Comparison of ENCODE assay signal across 14 cellular contexts in the genomic region with DNA sequence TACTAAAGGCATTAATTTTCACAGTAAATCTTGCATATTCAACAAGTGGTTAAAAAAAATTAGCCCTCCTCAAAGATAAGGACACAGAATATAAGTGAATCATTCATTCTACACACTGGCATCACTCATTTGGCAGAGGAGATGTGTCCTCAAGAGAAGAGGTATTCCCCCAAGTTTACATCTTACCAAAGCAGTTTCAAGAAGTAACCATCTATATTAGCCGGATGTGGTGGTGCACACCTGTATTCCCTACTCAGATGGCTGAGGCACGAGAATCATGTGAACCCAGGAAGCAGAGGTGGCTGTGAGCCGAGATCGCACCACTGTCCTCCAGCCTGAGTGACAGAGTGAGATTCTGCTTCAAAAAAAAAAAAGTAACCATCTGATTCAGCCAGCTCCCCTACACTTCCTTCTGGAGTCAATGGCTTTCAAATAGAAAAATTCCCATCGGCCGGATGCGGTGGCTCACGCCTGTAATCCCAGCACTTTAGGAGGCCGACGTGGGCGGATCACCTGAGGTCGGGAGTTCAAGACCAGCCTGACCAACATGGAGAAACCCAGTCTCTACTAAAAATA. TPM values are rescaled to one million over a fixed set of nuclear protein-coding genes. Genes with fewer than 3 reads are reported as not detected.
DNase-seq lines count a peak whose midpoint lies in the region; ATAC-seq and TF ChIP-seq lines count a peak whose summit lies in the region.
"Had no signal": no experiment of that assay in that cellular context is flagged by ENCODE, and none has a peak within 500 bp of the region (broad histone marks: within the 10 kb centered on the region; RNA-seq: fewer than 3 reads in every experiment).

No MANE protein-coding gene starts in this region.

- no peak overlapping the region for H3K4me2 ChIP-seq in IMR-90 (ENCODE audit: low read depth, low read length)

- no peak overlapping the region for H3K4ac ChIP-seq in IMR-90 (ENCODE audit: low read depth, low read length)

- no peak for TF ChIP-seq POLR2A in IMR-90 (IDR thresholded peaks at IDR 0.05; ENCODE audit: low read depth, low read length)

- no peak overlapping the region for H3K27ac Mint-ChIP-seq in activated CD4-positive, alpha-beta T cell treated with anti-CD3 and anti-CD28 coated beads for 36 hours
- no peak overlapping the region for H3K27ac Mint-ChIP-seq in stimulated activated naive B cell treated with anti-CD40 and anti-IgM and Interleukin-4, amounts not matched to agents 10 μg/mL and 1 μg/mL and 100 μg/mL, for 72 hours
- H3K27ac Mint-ChIP-seq: type B pancreatic cell had no signal

- H3K9ac ChIP-seq in IMR-90 (ENCODE audit: low read depth, low read length), result no peak overlapping the region

- peaks cover 55% of the 10 kb centered on the region for H3K4me1 Mint-ChIP-seq in activated CD4-positive, alpha-beta T cell treated with anti-CD3 and anti-CD28 coated beads for 36 hours
- H3K4me1 Mint-ChIP-seq in stimulated activated naive B cell treated with anti-CD40 and anti-IgM and Interleukin-4, amounts not matched to agents 10 μg/mL and 1 μg/mL and 100 μg/mL, for 72 hours, result peaks cover 20 to 39% of the 10 kb centered on the region in 2 donors

- peak overlapping the region; percentile 61 for H3K18ac ChIP-seq in IMR-90 (ENCODE audit: low read depth, low read length)

- no peak overlapping the region for H4K5ac ChIP-seq in IMR-90 (ENCODE audit: low read depth, low read length)

- no peaks in the 10 kb centered on the region for H3K36me3 Mint-ChIP-seq in activated CD4-positive, alpha-beta T cell treated with anti-CD3 and anti-CD28 coated beads for 36 hours (ENCODE audit: low read depth)
- peaks cover 2 to 8% of the 10 kb centered on the region in 2 donors for H3K36me3 Mint-ChIP-seq in stimulated activated naive B cell treated with anti-CD40 and anti-IgM and Interleukin-4, amounts not matched to agents 10 μg/mL and 1 μg/mL and 100 μg/mL, for 72 hours

- TF ChIP-seq RAD21 in IMR-90 (IDR thresholded peaks at IDR 0.05; ENCODE audit: low read length), result no peak

- H2BK20ac ChIP-seq in IMR-90 (ENCODE audit: low read depth, low read length), result no peak overlapping the region

- H3K36me3 ChIP-seq in IMR-90 (ENCODE audit: control insufficient read depth, insufficient read depth, low read length), result no peaks in the 10 kb centered on the region
- peaks cover 6% of the 10 kb centered on the region for H3K36me3 ChIP-seq in neutrophil

- intact Hi-C loops in activated CD4-positive, alpha-beta T cell treated with anti-CD3 and anti-CD28 coated beads for 36 hours (cut with DNase I, micrococcal nuclease), result no loop called here
- intact Hi-C loops in IMR-90 (cut with micrococcal nuclease), result no loop called here

- TF ChIP-seq CTCF in IMR-90 (conservative IDR thresholded peaks at IDR 0.05; ENCODE audit: low read depth, low read length), result no peak
- no peak for TF ChIP-seq CTCF in neutrophil (IDR thresholded peaks at IDR 0.05)

- H3K4me3 ChIP-seq in IMR-90 (ENCODE audit: insufficient read depth, low read depth, low read length), result no peak overlapping the region
- peak overlapping the region; percentile 33 to 48 for H3K4me3 ChIP-seq in neutrophil (ENCODE audit: low read depth in 1 of 2, low read length in 1 of 2)

- no peaks in the 10 kb centered on the region for H3K27me3 Mint-ChIP-seq in activated CD4-positive, alpha-beta T cell treated with anti-CD3 and anti-CD28 coated beads for 36 hours
- no peaks in the 10 kb centered on the region for H3K27me3 Mint-ChIP-seq in stimulated activated naive B cell treated with anti-CD40 and anti-IgM and Interleukin-4, amounts not matched to agents 10 μg/mL and 1 μg/mL and 100 μg/mL, for 72 hours
- H3K27me3 Mint-ChIP-seq: type B pancreatic cell had no signal

- H3K27ac ChIP-seq in IMR-90 (ENCODE audit: insufficient read depth, low read length) (no peak overlapping the region), neutrophil (peak overlapping the region; percentile 99)

- H2AK9ac ChIP-seq in IMR-90 (replicated peaks; ENCODE audit: low read depth, low read length, poor library complexity), result no peak overlapping the region

- 100% methylated on average over 8 of the region's 12 CpGs; no CpG with 5 or more reads in 1 of the 2 experiments for WGBS in IMR-90 (ENCODE audit: extremely low coverage in 2 of 2, insufficient read length in 1 of 2), 2 experiments

- dilution Hi-C loops in IMR-90 (cut with HindIII; ENCODE audit: low sequenced_read_pairs, unreplicated experiment), result no loop called here

- no peak overlapping the region for H2AFZ ChIP-seq in IMR-90 (replicated peaks; ENCODE audit: low read length, poor library complexity)

- POLR2A ChIA-PET in activated CD4-positive, alpha-beta T cell treated with anti-CD3 and anti-CD28 coated beads for 36 hours (lab: Charles Lee), result interaction anchor here (0.6 kb wide), 1 partner anchor 29 kb away, joined by 5 read pairs; no protein-coding TSS in a partner anchor
- POLR2A ChIA-PET in IMR-90 (lab: Charles Lee; ENCODE audit: unreplicated experiment), result no interaction called here

- H3K14ac ChIP-seq in IMR-90 (replicated peaks; ENCODE audit: low read depth, low read length), result no peak overlapping the region; the same call in 1 of the 2 replicates

- H3K23ac ChIP-seq in IMR-90 (ENCODE audit: low read depth, low read length), result peak overlapping the region; percentile 42; the same call in 1 of the 2 replicates

- no peaks in the 10 kb centered on the region for H3K27me3 ChIP-seq in IMR-90 (ENCODE audit: control insufficient read depth, insufficient read depth, low read length)
- no peaks in the 10 kb centered on the region for H3K27me3 ChIP-seq in neutrophil

- DNase-seq in activated CD4-positive, alpha-beta T cell treated with anti-CD3 and anti-CD28 coated beads for 36 hours, result no peak
- DNase-seq in activated CD4-positive, alpha-beta T cell treated with anti-CD3 and anti-CD28 coated beads for 4 hours, result no peak
- DNase-seq in IMR-90, result no peak
- DNase-seq in stimulated activated naive B cell treated with anti-CD40 and anti-IgM and Interleukin-4, amounts not matched to agents 10 μg/mL and 1 μg/mL and 100 μg/mL, for 72 hours, result no peak
- DNase-seq in dedifferentiated amniotic fluid mesenchymal stem cell (ENCODE audit: extremely low spot score), result no peak
- no peak for DNase-seq in NCI-H510A (lab: John Stamatoyannopoulos, UW)
- DNase-seq: 8988T; activated CD4-positive, alpha-beta T cell treated with anti-CD3 and anti-CD28 coated beads, Interleukin-2, amount 50 U/mL, for 48 hours; foreskin fibroblast; NCI-H1105; SHP77 had no signal

- BruUV-seq in IMR-90 (replicated peaks; lab: Mats Ljungman, UMichigan), result no TSS peak

- H3K9me1 ChIP-seq in IMR-90 (ENCODE audit: insufficient read depth, low read length), result peaks cover 10% of the 10 kb centered on the region

- in situ Hi-C loops in IMR-90 (cut with MboI; ENCODE audit: low sequenced_read_pairs), result no loop called here

- H3K9me3 Mint-ChIP-seq in activated CD4-positive, alpha-beta T cell treated with anti-CD3 and anti-CD28 coated beads for 36 hours (ENCODE audit: low read depth), result no peaks in the 10 kb centered on the region
- no peaks in the 10 kb centered on the region for H3K9me3 Mint-ChIP-seq in stimulated activated naive B cell treated with anti-CD40 and anti-IgM and Interleukin-4, amounts not matched to agents 10 μg/mL and 1 μg/mL and 100 μg/mL, for 72 hours
- H3K9me3 Mint-ChIP-seq: type B pancreatic cell had no signal

- H2BK15ac ChIP-seq in IMR-90 (ENCODE audit: low read depth, low read length), result no peak overlapping the region

- peaks cover 12% of the 10 kb centered on the region for H3K4me1 ChIP-seq in IMR-90 (ENCODE audit: control insufficient read depth, insufficient read depth, low read length)
- peaks cover 73 to 90% of the 10 kb centered on the region in 2 experiments for H3K4me1 ChIP-seq in neutrophil (ENCODE audit: control insufficient read depth in 1 of 2, insufficient read depth in 1 of 2, low read depth in 1 of 2, low read length in 1 of 2)

- peak overlapping the region; percentile 58; the same call in 1 of the 2 replicates for H2AK5ac ChIP-seq in IMR-90 (ENCODE audit: low read depth, low read length)

- CTCF ChIA-PET in activated CD4-positive, alpha-beta T cell treated with anti-CD3 and anti-CD28 coated beads for 36 hours (lab: Charles Lee), result interaction anchor here (0.6 to 1.4 kb wide), 3 partner anchors 10 to 1047 kb away, joined by 3 to 5 read pairs (median 3); no protein-coding TSS in a partner anchor
- CTCF ChIA-PET in IMR-90 (lab: Yijun Ruan, JAX), result no interaction called here

- H2BK120ac ChIP-seq in IMR-90 (ENCODE audit: low read depth, low read length), result no peak overlapping the region

- H3K4me3 Mint-ChIP-seq in activated CD4-positive, alpha-beta T cell treated with anti-CD3 and anti-CD28 coated beads for 36 hours, result no peak overlapping the region
- no peak overlapping the region for H3K4me3 Mint-ChIP-seq in stimulated activated naive B cell treated with anti-CD40 and anti-IgM and Interleukin-4, amounts not matched to agents 10 μg/mL and 1 μg/mL and 100 μg/mL, for 72 hours
- H3K4me3 Mint-ChIP-seq: type B pancreatic cell had no signal

- H3K79me1 ChIP-seq in IMR-90 (ENCODE audit: low read depth in 1 of 2, low read length in 2 of 2), result peaks cover 0 to 48% of the 10 kb centered on the region in 2 experiments

- peaks cover 80% of the 10 kb centered on the region for H4K20me1 ChIP-seq in IMR-90 (ENCODE audit: insufficient read depth, low read length)

- peak overlapping the region in 1 of 2 experiments; percentile 76; a peak in 2 of 4 replicates for H4K8ac ChIP-seq in IMR-90 (ENCODE audit: low read depth in 2 of 2, low read length in 2 of 2)

- H2BK5ac ChIP-seq in IMR-90 (ENCODE audit: low read depth, low read length, poor library complexity, severe bottlenecking), result peak overlapping the region; percentile 10

- no peak overlapping the region for H3K56ac ChIP-seq in IMR-90 (ENCODE audit: extremely low read depth, insufficient read depth, low read length)

- ATAC-seq in activated CD4-positive, alpha-beta T cell treated with anti-CD3 and anti-CD28 coated beads for 36 hours, result peak; percentile 44
- peak; percentile 54 for ATAC-seq in GM21786 (IDR thresholded peaks at IDR 0.05; ENCODE audit: unreplicated experiment)
- ATAC-seq in IMR-90 (ENCODE audit: low read depth), result no peak
- no peak for ATAC-seq in stimulated activated naive B cell treated with anti-CD40 and anti-IgM and Interleukin-4, amounts not matched to agents 10 μg/mL and 1 μg/mL and 100 μg/mL, for 72 hours (replicated peaks)

- H3K9me3 ChIP-seq in IMR-90 (ENCODE audit: control insufficient read depth, insufficient read depth, low read length), result no peaks in the 10 kb centered on the region
- no peaks in the 10 kb centered on the region for H3K9me3 ChIP-seq in neutrophil

- no peak overlapping the region for H4K91ac ChIP-seq in IMR-90 (ENCODE audit: insufficient read depth, low read depth, low read length)

TF ChIP-seq in IMR-90, 13 proteins besides CTCF, POLR2A, EP300 and RAD21 (continues in another document):
- TF ChIP-seq MAZ (IDR thresholded peaks at IDR 0.05; ENCODE audit: borderline replicate concordance, low read depth, low read length) (no peak), NFE2L2 (IDR thresholded peaks at IDR 0.05; ENCODE audit: low read depth, low read length) (no peak)

RNA-seq across cellular contexts. Expression of a gene that starts 15.4 kb away (rescaled TPM):
- 10 to 100 TPM; 66.8 to 74.7 TPM for total RNA-seq in activated CD4-positive, alpha-beta T cell treated with anti-CD3 and anti-CD28 coated beads for 36 hours
- total RNA-seq in IMR-90 (2012; rRNA removed), result 128 and 151 TPM in 2 replicates
- polyA plus RNA-seq in IMR-90 (2012; rRNA removed), result 101 and 115 TPM in 2 replicates
- 38.5 and 44.5 TPM in 2 replicates for polyA plus RNA-seq in IMR-90 (2012; cell fraction: cytosol; rRNA removed)
- polyA plus RNA-seq in IMR-90 (2012; cell fraction: nucleus; rRNA removed; ENCODE audit: low replicate concordance), result 102 and 261 TPM in 2 replicates

Comparison
In these comparisons a context has a peak if more than half of its experiments do, and no peak if none do; other contexts are left out.
1. ATAC-seq: peak in activated CD4-positive, alpha-beta T cell treated with anti-CD3 and anti-CD28 coated beads for 36 hours (single experiment) and GM21786 (single experiment); none in IMR-90 (single experiment) and stimulated activated naive B cell treated with anti-CD40 and anti-IgM and Interleukin-4, amounts not matched to agents 10 μg/mL and 1 μg/mL and 100 μg/mL, for 72 hours (0 of 2).